18 cellular contexts compared by ENCODE assay signal in genomic region chr5:146206257-146206656, GRCh38. TPM values are rescaled to one million over a fixed set of nuclear protein-coding genes. Genes with fewer than 3 reads are reported as not detected.
DNase-seq lines count a peak whose midpoint lies in the region; ATAC-seq and TF ChIP-seq lines count a peak whose summit lies in the region.
"Had no signal": no experiment of that assay in that cellular context is flagged by ENCODE, and none has a peak within 500 bp of the region (broad histone marks: within the 10 kb centered on the region; RNA-seq: fewer than 3 reads in every experiment).

No MANE protein-coding gene starts in this region.

- peaks cover 37% of the 10 kb centered on the region for H4K20me1 ChIP-seq in Karpas-422 (ENCODE audit: insufficient read depth, low read depth, low read length)

- no peak overlapping the region for H2AFZ ChIP-seq in Karpas-422 (ENCODE audit: low read length)

- H3K4me2 ChIP-seq in Karpas-422 (ENCODE audit: low read depth, low read length, poor library complexity, severe bottlenecking) = peak overlapping the region; percentile 80

- peaks cover 54% of the 10 kb centered on the region for H3K4me1 ChIP-seq in Karpas-422 (ENCODE audit: low read length)

- no peak for DNase-seq in activated CD8-positive, alpha-beta memory T cell treated with anti-CD3 and anti-CD28 coated beads, Interleukin-2, amount 10 ng/mL, durations not matched to agents 7 days and 5 days
- no peak for DNase-seq in activated CD8-positive, alpha-beta memory T cell treated with anti-CD3 and anti-CD28 coated beads, Interleukin-2, amount 50 U/mL, for 4 hours
- DNase-seq in Karpas-422 (no peak), osteocyte (ENCODE audit: extremely low spot score, unreplicated experiment) (no peak), left ventricle myocardium superior (no peak)
- DNase-seq in activated T-helper 1 cell treated with anti-CD3 and anti-CD28 coated beads, Interleukin-12 subunit alpha, Interleukin-12 subunit beta, Interleukin-2, Interleukin-4 antibody, amounts not matched to agents 30 ng/mL and 10 ng/mL and 1 ng/mL, durations not matched to agents 14 hours and 24 hours and 36 hours (ENCODE audit: low spot score) = no peak
- no peak for DNase-seq in stimulated activated naive CD4-positive, alpha-beta T cell treated with Interleukin-2 at 50 U/mL for 16 hours (lab: John Stamatoyannopoulos, UW)
- DNase-seq: activated CD4-positive, alpha-beta T cell treated with anti-CD3 and anti-CD28 coated beads for 1 hour; activated effector memory CD4-positive, alpha-beta T cell treated with Interleukin-2 at 50 U/mL for 16 hours; HCEC 1CT; NCI-H2081; NCI-H526 treated with DMSO at 0.1 percent for 48 hours; occipital lobe; stimulated activated CD4-positive, alpha-beta T cell treated with anti-CD3 and anti-CD28 coated beads, Interleukin-4, amount 100 ng/mL, for 1 hour had no signal

- no peak overlapping the region for H3K4me3 Mint-ChIP-seq in activated CD8-positive, alpha-beta memory T cell treated with anti-CD3 and anti-CD28 coated beads, Interleukin-2, amount 10 ng/mL, durations not matched to agents 7 days and 5 days
- H3K4me3 Mint-ChIP-seq in activated T-helper 1 cell treated with anti-CD3 and anti-CD28 coated beads, Interleukin-12 subunit alpha, Interleukin-12 subunit beta, Interleukin-2, Interleukin-4 antibody, amounts not matched to agents 30 ng/mL and 10 ng/mL and 1 ng/mL, durations not matched to agents 14 hours and 24 hours and 36 hours = peak overlapping the region; percentile 71
- H3K4me3 Mint-ChIP-seq in osteocyte (ENCODE audit: unreplicated experiment) = peak overlapping the region; percentile 35

- H3K79me2 ChIP-seq in Karpas-422 (ENCODE audit: low read length) = peaks cover 77% of the 10 kb centered on the region

- H3K36me3 ChIP-seq in Karpas-422 (ENCODE audit: insufficient read depth, low read length) = peaks cover 3% of the 10 kb centered on the region; the same call in 1 of the 2 replicates
- H3K36me3 ChIP-seq: tibial nerve had no signal

- H3K9me3 Mint-ChIP-seq in activated CD8-positive, alpha-beta memory T cell treated with anti-CD3 and anti-CD28 coated beads, Interleukin-2, amount 10 ng/mL, durations not matched to agents 7 days and 5 days (ENCODE audit: low read depth) = no peaks in the 10 kb centered on the region
- no peaks in the 10 kb centered on the region for H3K9me3 Mint-ChIP-seq in activated T-helper 1 cell treated with anti-CD3 and anti-CD28 coated beads, Interleukin-12 subunit alpha, Interleukin-12 subunit beta, Interleukin-2, Interleukin-4 antibody, amounts not matched to agents 30 ng/mL and 10 ng/mL and 1 ng/mL, durations not matched to agents 14 hours and 24 hours and 36 hours
- H3K9me3 Mint-ChIP-seq in osteocyte (ENCODE audit: unreplicated experiment) = no peaks in the 10 kb centered on the region

- H3K27me3 ChIP-seq in Karpas-422 (ENCODE audit: low read length) = no peaks in the 10 kb centered on the region
- H3K27me3 ChIP-seq: tibial nerve had no signal

- TF ChIP-seq CTCF in osteocyte (IDR thresholded peaks at IDR 0.05) = no peak

- H3K9ac ChIP-seq in Karpas-422 (ENCODE audit: low read length) = no peak overlapping the region

- no peaks in the 10 kb centered on the region for H3K9me3 ChIP-seq in Karpas-422 (ENCODE audit: low read length)
- H3K9me3 ChIP-seq: tibial nerve had no signal

- H3K36me3 Mint-ChIP-seq in activated CD8-positive, alpha-beta memory T cell treated with anti-CD3 and anti-CD28 coated beads, Interleukin-2, amount 10 ng/mL, durations not matched to agents 7 days and 5 days = peaks cover 9% of the 10 kb centered on the region
- H3K36me3 Mint-ChIP-seq in activated T-helper 1 cell treated with anti-CD3 and anti-CD28 coated beads, Interleukin-12 subunit alpha, Interleukin-12 subunit beta, Interleukin-2, Interleukin-4 antibody, amounts not matched to agents 30 ng/mL and 10 ng/mL and 1 ng/mL, durations not matched to agents 14 hours and 24 hours and 36 hours (ENCODE audit: low read depth) = peaks cover 2% of the 10 kb centered on the region
- peaks cover 2% of the 10 kb centered on the region for H3K36me3 Mint-ChIP-seq in osteocyte (ENCODE audit: unreplicated experiment)

- H3K27ac Mint-ChIP-seq in activated CD8-positive, alpha-beta memory T cell treated with anti-CD3 and anti-CD28 coated beads, Interleukin-2, amount 10 ng/mL, durations not matched to agents 7 days and 5 days = peak overlapping the region; percentile 46
- H3K27ac Mint-ChIP-seq in activated T-helper 1 cell treated with anti-CD3 and anti-CD28 coated beads, Interleukin-12 subunit alpha, Interleukin-12 subunit beta, Interleukin-2, Interleukin-4 antibody, amounts not matched to agents 30 ng/mL and 10 ng/mL and 1 ng/mL, durations not matched to agents 14 hours and 24 hours and 36 hours = peak overlapping the region; percentile 31
- no peak overlapping the region for H3K27ac Mint-ChIP-seq in osteocyte (ENCODE audit: unreplicated experiment)

- H3K4me3 ChIP-seq in Karpas-422 (ENCODE audit: low read length) = 0 out of 2 replicates have a peak overlapping the region, but pooled peaks have one; percentile 85
- H3K4me3 ChIP-seq: coronary artery, tibial nerve had no signal

- CTCF ChIA-PET in activated CD8-positive, alpha-beta memory T cell treated with anti-CD3 and anti-CD28 coated beads, Interleukin-2, amount 10 ng/mL, durations not matched to agents 7 days and 5 days (lab: Charles Lee) = no interaction called here

- intact Hi-C loops in activated T-helper 1 cell treated with anti-CD3 and anti-CD28 coated beads, Interleukin-12 subunit alpha, Interleukin-12 subunit beta, Interleukin-2, Interleukin-4 antibody, amounts not matched to agents 30 ng/mL and 10 ng/mL and 1 ng/mL, durations not matched to agents 14 hours and 24 hours and 36 hours (cut with micrococcal nuclease) = loop anchor here (5.0 kb wide), 1 partner anchor 34 kb away; no protein-coding TSS in a partner anchor
- intact Hi-C loops in left ventricle myocardium superior (cut with micrococcal nuclease) = no loop called here

- H3K9me2 ChIP-seq in Karpas-422 (replicated peaks; ENCODE audit: insufficient read depth, low read length) = no peaks in the 10 kb centered on the region

- H3K27ac ChIP-seq in Karpas-422 (ENCODE audit: low read length) = peak overlapping the region; percentile 30
- H3K27ac ChIP-seq: coronary artery, epithelial cell of prostate, tibial nerve had no signal

- H3K4me1 Mint-ChIP-seq in activated CD8-positive, alpha-beta memory T cell treated with anti-CD3 and anti-CD28 coated beads, Interleukin-2, amount 10 ng/mL, durations not matched to agents 7 days and 5 days = peaks cover 27% of the 10 kb centered on the region
- H3K4me1 Mint-ChIP-seq in activated T-helper 1 cell treated with anti-CD3 and anti-CD28 coated beads, Interleukin-12 subunit alpha, Interleukin-12 subunit beta, Interleukin-2, Interleukin-4 antibody, amounts not matched to agents 30 ng/mL and 10 ng/mL and 1 ng/mL, durations not matched to agents 14 hours and 24 hours and 36 hours (ENCODE audit: low read depth) = peaks cover 14% of the 10 kb centered on the region
- peaks cover 18% of the 10 kb centered on the region for H3K4me1 Mint-ChIP-seq in osteocyte (ENCODE audit: unreplicated experiment)

- no peak for ATAC-seq in activated CD8-positive, alpha-beta memory T cell treated with anti-CD3 and anti-CD28 coated beads, Interleukin-2, amount 10 ng/mL, durations not matched to agents 7 days and 5 days
- ATAC-seq in left ventricle myocardium superior (no peak), GM18498 (IDR thresholded peaks at IDR 0.05; ENCODE audit: unreplicated experiment) (no peak)

- no peaks in the 10 kb centered on the region for H3K27me3 Mint-ChIP-seq in activated CD8-positive, alpha-beta memory T cell treated with anti-CD3 and anti-CD28 coated beads, Interleukin-2, amount 10 ng/mL, durations not matched to agents 7 days and 5 days
- no peaks in the 10 kb centered on the region for H3K27me3 Mint-ChIP-seq in activated T-helper 1 cell treated with anti-CD3 and anti-CD28 coated beads, Interleukin-12 subunit alpha, Interleukin-12 subunit beta, Interleukin-2, Interleukin-4 antibody, amounts not matched to agents 30 ng/mL and 10 ng/mL and 1 ng/mL, durations not matched to agents 14 hours and 24 hours and 36 hours (ENCODE audit: insufficient read depth)
- H3K27me3 Mint-ChIP-seq in osteocyte (ENCODE audit: unreplicated experiment) = no peaks in the 10 kb centered on the region

RNA-seq across cellular contexts. Expression of gene RBM27, which starts 2.9 kb away (rescaled TPM):
- 10 to 100 TPM; 19.0 to 26.5 TPM for total RNA-seq in activated CD8-positive, alpha-beta memory T cell treated with anti-CD3 and anti-CD28 coated beads, Interleukin-2, amount 10 ng/mL, durations not matched to agents 7 days and 5 days
- 14.8 and 24.8 TPM in 2 replicates for total RNA-seq in Karpas-422 (2014; rRNA removed; shearing (Covaris generic); ENCODE audit: low replicate concordance)
- total RNA-seq in activated T-helper 1 cell treated with anti-CD3 and anti-CD28 coated beads, Interleukin-12 subunit alpha, Interleukin-12 subunit beta, Interleukin-2, Interleukin-4 antibody, amounts not matched to agents 30 ng/mL and 10 ng/mL and 1 ng/mL, durations not matched to agents 14 hours and 24 hours and 36 hours = 31.2 and 33.5 TPM in 2 replicates
- 12.2 and 13.7 TPM in 2 replicates for total RNA-seq in osteocyte
- 16.7 TPM for total RNA-seq in left ventricle myocardium superior

RNA-seq across cellular contexts. Expression of gene LARS1, which starts 23.8 kb away (rescaled TPM):
- total RNA-seq in activated CD8-positive, alpha-beta memory T cell treated with anti-CD3 and anti-CD28 coated beads, Interleukin-2, amount 10 ng/mL, durations not matched to agents 7 days and 5 days = 100 to 1,000 TPM; 108 to 147 TPM
- total RNA-seq in Karpas-422 (2014; rRNA removed; shearing (Covaris generic); ENCODE audit: low replicate concordance) = 168 and 172 TPM in 2 replicates
- 134 and 144 TPM in 2 replicates for total RNA-seq in activated T-helper 1 cell treated with anti-CD3 and anti-CD28 coated beads, Interleukin-12 subunit alpha, Interleukin-12 subunit beta, Interleukin-2, Interleukin-4 antibody, amounts not matched to agents 30 ng/mL and 10 ng/mL and 1 ng/mL, durations not matched to agents 14 hours and 24 hours and 36 hours
- 147 and 152 TPM in 2 replicates for total RNA-seq in osteocyte
- 99.1 TPM for total RNA-seq in left ventricle myocardium superior
